8 cellular contexts compared by ENCODE assay signal in genomic region chr12:2877047-2877958, GRCh38. TPM values are rescaled to one million over a fixed set of nuclear protein-coding genes. Genes with fewer than 3 reads are reported as not detected.
DNase-seq lines count a peak whose midpoint lies in the region; ATAC-seq, FAIRE-seq and TF ChIP-seq lines count a peak whose summit lies in the region.

A gene with protein sequence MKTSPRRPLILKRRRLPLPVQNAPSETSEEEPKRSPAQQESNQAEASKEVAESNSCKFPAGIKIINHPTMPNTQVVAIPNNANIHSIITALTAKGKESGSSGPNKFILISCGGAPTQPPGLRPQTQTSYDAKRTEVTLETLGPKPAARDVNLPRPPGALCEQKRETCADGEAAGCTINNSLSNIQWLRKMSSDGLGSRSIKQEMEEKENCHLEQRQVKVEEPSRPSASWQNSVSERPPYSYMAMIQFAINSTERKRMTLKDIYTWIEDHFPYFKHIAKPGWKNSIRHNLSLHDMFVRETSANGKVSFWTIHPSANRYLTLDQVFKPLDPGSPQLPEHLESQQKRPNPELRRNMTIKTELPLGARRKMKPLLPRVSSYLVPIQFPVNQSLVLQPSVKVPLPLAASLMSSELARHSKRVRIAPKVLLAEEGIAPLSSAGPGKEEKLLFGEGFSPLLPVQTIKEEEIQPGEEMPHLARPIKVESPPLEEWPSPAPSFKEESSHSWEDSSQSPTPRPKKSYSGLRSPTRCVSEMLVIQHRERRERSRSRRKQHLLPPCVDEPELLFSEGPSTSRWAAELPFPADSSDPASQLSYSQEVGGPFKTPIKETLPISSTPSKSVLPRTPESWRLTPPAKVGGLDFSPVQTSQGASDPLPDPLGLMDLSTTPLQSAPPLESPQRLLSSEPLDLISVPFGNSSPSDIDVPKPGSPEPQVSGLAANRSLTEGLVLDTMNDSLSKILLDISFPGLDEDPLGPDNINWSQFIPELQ (minus strand): TSS chr12:2877174. CDS start chr12:2874478, 2,696 bp downstream.
A gene with protein sequence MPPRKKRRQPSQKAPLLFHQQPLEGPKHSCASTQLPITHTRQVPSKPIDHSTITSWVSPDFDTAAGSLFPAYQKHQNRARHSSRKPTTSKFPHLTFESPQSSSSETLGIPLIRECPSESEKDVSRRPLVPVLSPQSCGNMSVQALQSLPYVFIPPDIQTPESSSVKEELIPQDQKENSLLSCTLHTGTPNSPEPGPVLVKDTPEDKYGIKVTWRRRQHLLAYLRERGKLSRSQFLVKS (plus strand): TSS chr12:2877223. CDS start chr12:2885367, 8,144 bp downstream.

- H3K4me1 ChIP-seq in adrenal gland (replicated peaks in 1 of 2) (peaks cover 5 to 14% of the 10 kb centered on the region in 2 donors), heart right ventricle (peaks cover 10 to 26% (median 18%) of the 10 kb centered on the region in 9 donors), upper lobe of right lung (peaks cover 18% of the 10 kb centered on the region)

- FAIRE-seq in GM12892 (lab: Jason Lieb, UNC): peak; percentile 95

- H3K36me3 ChIP-seq in adrenal gland (replicated peaks in 1 of 2) (peaks cover 0 to 8% of the 10 kb centered on the region in 2 donors), heart right ventricle (peaks cover 0 to 14% (median 0%) of the 10 kb centered on the region in 9 donors), upper lobe of right lung (no peaks in the 10 kb centered on the region)

- no peaks in the 10 kb centered on the region for H3K27me3 Mint-ChIP-seq in progenitor cell of endocrine pancreas

- H3K27ac Mint-ChIP-seq in progenitor cell of endocrine pancreas: peak within 1 kb of the TSS; percentile 98

- H3K36me3 Mint-ChIP-seq in progenitor cell of endocrine pancreas (ENCODE audit: insufficient read depth): peaks cover 9% of the 10 kb centered on the region

- peak within 1 kb of the TSS; percentile 62 to 96 (median 94) for H3K27ac ChIP-seq in adrenal gland
- peak within 1 kb of the TSS in 9 of 10 donors; percentile 61 to 99 (median 88) for H3K27ac ChIP-seq in heart right ventricle
- peak within 1 kb of the TSS; percentile 97 for H3K27ac ChIP-seq in upper lobe of right lung

- ATAC-seq in HG02763 (IDR thresholded peaks at IDR 0.05; ENCODE audit: unreplicated experiment) (peak; percentile 73), heart right ventricle (peak; percentile 94 to 97 (median 96)), upper lobe of right lung (peak; percentile 94)

- no peaks in the 10 kb centered on the region for H3K27me3 ChIP-seq in adrenal gland
- H3K27me3 ChIP-seq in heart right ventricle: no peaks in the 10 kb centered on the region
- no peaks in the 10 kb centered on the region for H3K27me3 ChIP-seq in upper lobe of right lung

- H3K4me1 Mint-ChIP-seq in progenitor cell of endocrine pancreas (ENCODE audit: low read depth): peaks cover 25% of the 10 kb centered on the region

- intact Hi-C loops in T-helper 1 cell treated with Interleukin-12 subunit alpha and Interleukin-12 subunit beta and Interleukin-4 antibody, amounts not matched to agents 30 ng/mL and 1 ng/mL, for 36 hours (cut with micrococcal nuclease): loop anchor here (1.0 to 2.0 kb wide), 5 partner anchors 9 to 187 kb away; partner anchors contain the start of genes FKBP4 and TULP3
- intact Hi-C loops in adrenal gland (cut with DNase I) (no loop called here), heart right ventricle (cut with DNase I) (loop anchor here in 1 of 10 donors (5.0 kb wide), 1 partner anchor 155 kb away; no protein-coding TSS in a partner anchor), upper lobe of right lung (cut with DNase I) (no loop called here)

- H3K9me3 ChIP-seq in adrenal gland (replicated peaks in 1 of 3) (no peaks in the 10 kb centered on the region), heart right ventricle (no peaks in the 10 kb centered on the region), upper lobe of right lung (no peaks in the 10 kb centered on the region)

- DNase-seq in GM12892 (ENCODE audit: insufficient read length): peak; percentile 91
- DNase-seq in NCI-H1436 (lab: John Stamatoyannopoulos, UW): peak; percentile 79
- peak; percentile 90 to 95 (median 92) for DNase-seq in adrenal gland
- DNase-seq in heart right ventricle: peak; percentile 90 to 91
- peak; percentile 98 for DNase-seq in progenitor cell of endocrine pancreas (ENCODE audit: low spot score, unreplicated experiment)
- peak; percentile 94 for DNase-seq in upper lobe of right lung

- TF ChIP-seq CTCF in adrenal gland (IDR thresholded peaks at IDR 0.05): peak in 3 of 6 experiments; percentile 6 to 17 (median 8)
- TF ChIP-seq CTCF in heart right ventricle (IDR thresholded peaks at IDR 0.05): peak in 5 of 9 donors; percentile 7 to 50 (median 35)
- peak; percentile 20 for TF ChIP-seq CTCF in progenitor cell of endocrine pancreas (IDR thresholded peaks at IDR 0.05; ENCODE audit: unreplicated experiment)
- TF ChIP-seq CTCF in upper lobe of right lung (IDR thresholded peaks at IDR 0.05): peak; percentile 33

- H3K4me3 Mint-ChIP-seq in progenitor cell of endocrine pancreas (ENCODE audit: low read depth): peak within 1 kb of the TSS; percentile 95

- 0 to 1% (median 1%) methylated on average over 11 to 70 of the region's 70 CpGs for WGBS in adrenal gland, 4 donors
- 1 to 2% methylated on average over 59 to 70 of the region's 70 CpGs for WGBS in heart right ventricle, 2 donors

- H3K4me3 ChIP-seq in adrenal gland (peak within 1 kb of the TSS; percentile 37 to 97 (median 66)), heart right ventricle (peak within 1 kb of the TSS; percentile 59 to 99 (median 92)), upper lobe of right lung (peak within 1 kb of the TSS; percentile 98)

- TF ChIP-seq POLR2A in GM12892 (IDR thresholded peaks at IDR 0.05; ENCODE audit: low read depth, low read length) (peak; percentile 66; the same call in 1 of the 2 replicates), adrenal gland (IDR thresholded peaks at IDR 0.05) (peak; percentile 61 to 72)

- no peaks in the 10 kb centered on the region for H3K9me3 Mint-ChIP-seq in progenitor cell of endocrine pancreas (ENCODE audit: low read depth)

RNA-seq across cellular contexts. Expression of the first gene that starts in this region (rescaled TPM):
- polyA plus RNA-seq in GM12892 (2012; ENCODE audit: missing spikeins): 16.2 TPM
- total RNA-seq in T-helper 1 cell treated with Interleukin-12 subunit alpha and Interleukin-12 subunit beta and Interleukin-4 antibody, amounts not matched to agents 30 ng/mL and 1 ng/mL, for 36 hours: 85.0 and 90.6 TPM in 2 replicates
- 1 to 10 TPM in 7 of 8 donors, under 1 TPM in 1; 0.79 to 4.9 (median 2.7) TPM for total RNA-seq in adrenal gland
- polyA plus RNA-seq in adrenal gland: 1 to 10 TPM in 2 of 3 donors, under 1 TPM in 1; 0.97 to 2.4 (median 1.0) TPM
- 10 to 100 TPM in 1 of 10 donors, 1 to 10 TPM in 3, under 1 TPM in 5, not detected in 1; 0.19 to 10.9 (median 0.89) TPM for total RNA-seq in heart right ventricle
- polyA plus RNA-seq in heart right ventricle: under 1 TPM; 0.14 to 0.44 TPM
- total RNA-seq in progenitor cell of endocrine pancreas: 80.8 and 92.2 TPM in 2 replicates
- total RNA-seq in upper lobe of right lung: 1.0 TPM

RNA-seq across cellular contexts. Expression of the second gene that starts in this region (rescaled TPM):
- 37.5 TPM for polyA plus RNA-seq in GM12892 (2012; ENCODE audit: missing spikeins)
- 43.4 and 49.5 TPM in 2 replicates for total RNA-seq in T-helper 1 cell treated with Interleukin-12 subunit alpha and Interleukin-12 subunit beta and Interleukin-4 antibody, amounts not matched to agents 30 ng/mL and 1 ng/mL, for 36 hours
- 10 to 100 TPM in 7 of 8 donors, 1 to 10 TPM in 1; 5.0 to 18.8 (median 14.1) TPM for total RNA-seq in adrenal gland
- 10 to 100 TPM; 14.2 to 29.0 (median 15.5) TPM for polyA plus RNA-seq in adrenal gland
- total RNA-seq in heart right ventricle: 10 to 100 TPM in 2 of 10 donors, 1 to 10 TPM in 8; 3.7 to 10.9 (median 7.1) TPM
- polyA plus RNA-seq in heart right ventricle: 1 to 10 TPM; 2.5 to 5.3 TPM
- total RNA-seq in progenitor cell of endocrine pancreas: 54.3 and 57.7 TPM in 2 replicates
- total RNA-seq in upper lobe of right lung: 15.2 TPM

Comparison
In these comparisons a context has a peak if more than half of its experiments do, and no peak if none do; other contexts are left out.
1. Peak in every context shown above with its lines: DNase-seq, ATAC-seq, H3K4me3 ChIP-seq and H3K27ac ChIP-seq.